ENCODE assay signal across 11 cellular contexts in the genomic region with DNA sequence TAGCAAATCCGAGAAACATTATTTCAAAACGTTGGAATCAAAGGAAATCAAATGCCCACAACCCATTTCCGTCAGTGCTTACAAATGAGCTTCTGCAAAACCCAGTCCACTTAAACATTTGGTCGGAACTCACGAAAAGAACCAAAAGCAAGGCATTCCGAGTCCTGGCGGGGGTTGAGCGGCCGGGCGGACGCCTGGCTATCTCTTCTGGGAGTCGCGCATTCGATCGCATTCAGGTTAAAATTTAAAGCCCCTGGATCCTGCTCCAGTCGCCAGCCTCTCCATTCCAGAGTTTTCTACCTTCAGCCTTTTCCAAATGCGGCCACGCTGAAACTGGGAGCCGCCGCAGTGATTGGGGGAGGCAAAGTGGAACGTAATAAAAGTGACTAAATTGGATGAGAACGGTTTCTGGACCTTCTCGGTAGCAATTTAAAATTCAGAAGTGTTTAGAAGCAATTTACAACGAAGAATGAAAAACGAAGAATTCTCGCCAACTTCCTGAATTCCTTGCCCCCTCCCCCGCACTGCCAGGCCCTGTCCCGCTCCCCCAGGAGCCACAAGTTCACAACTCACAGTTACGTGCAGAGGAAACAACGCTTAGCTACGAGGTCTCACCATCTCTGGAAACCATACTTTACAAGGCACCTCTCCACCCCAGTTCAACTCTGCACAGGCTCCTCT. TPM values are rescaled to one million over a fixed set of nuclear protein-coding genes. Genes with fewer than 3 reads are reported as not detected.
A peak's percentile ranks its signal among the peaks of the same experiment; 100 is the strongest.
DNase-seq lines count a peak whose midpoint lies in the region; ATAC-seq and TF ChIP-seq lines count a peak whose summit lies in the region.
"Had no signal": no experiment of that assay in that cellular context is flagged by ENCODE, and none has a peak within 500 bp of the region (broad histone marks: within the 10 kb centered on the region; RNA-seq: fewer than 3 reads in every experiment).

No MANE protein-coding gene starts in this region.

- peak overlapping the region; percentile 92 to 100 (median 98) for H3K27ac ChIP-seq in heart right ventricle
- peak overlapping the region; percentile 88 for H3K27ac ChIP-seq in mesendoderm (ENCODE audit: low read depth, low read length)
- H3K27ac ChIP-seq in uterus, result peak overlapping the region; percentile 99 to 100

- peak overlapping the region; percentile 84 for H3K4ac ChIP-seq in mesendoderm (ENCODE audit: low read depth, low read length)

- no peak overlapping the region for H2AK5ac ChIP-seq in mesendoderm (ENCODE audit: low read length)

- H4K8ac ChIP-seq in mesendoderm (ENCODE audit: low read depth, low read length), result no peak overlapping the region

- WGBS in heart right ventricle, 2 donors, result 2 to 5% methylated on average over 31 of the region's 31 CpGs
- WGBS in mesendoderm (ENCODE audit: extremely low coverage, insufficient coverage, low lambda C conversion rate), result no CpG with 5 or more reads among the region's 31 CpGs

- H3K4me3 ChIP-seq in heart right ventricle, result peak overlapping the region; percentile 16 to 97 (median 85)
- peak overlapping the region; percentile 99 for H3K4me3 ChIP-seq in mesendoderm (ENCODE audit: low read length)
- peak overlapping the region; percentile 89 to 96 for H3K4me3 ChIP-seq in uterus

- peaks cover 67% of the 10 kb centered on the region for H3K79me2 ChIP-seq in mesendoderm (ENCODE audit: control insufficient read depth, insufficient read depth, low read length)

- H3K18ac ChIP-seq in mesendoderm (ENCODE audit: low read length), result peak overlapping the region; percentile 98

- H3K9ac ChIP-seq in mesendoderm (ENCODE audit: low read length), result peak overlapping the region; percentile 85

- TF ChIP-seq POLR2A in uterus (IDR thresholded peaks at IDR 0.05), result peak in 1 of 2 donors; percentile 19

- H2BK15ac ChIP-seq in mesendoderm (replicated peaks; ENCODE audit: low read depth), result no peak overlapping the region

- ATAC-seq in heart right ventricle (peak in 3 of 8 donors; percentile 19 to 30 (median 24)), Right ventricle myocardium superior (ENCODE audit: poor library complexity) (no peak)

- H3K9me3 ChIP-seq in heart right ventricle (no peaks in the 10 kb centered on the region), uterus (no peaks in the 10 kb centered on the region)

- peaks cover 3% of the 10 kb centered on the region for H3K79me1 ChIP-seq in mesendoderm (ENCODE audit: low read length)

- H3K4me2 ChIP-seq in mesendoderm (ENCODE audit: low read length), result peak overlapping the region; percentile 48

- H3K27me3 ChIP-seq in heart right ventricle (peaks cover 0 to 96% (median 52%) of the 10 kb centered on the region in 7 donors), mesendoderm (ENCODE audit: insufficient read depth, low read length, poor library complexity) (peaks cover 14% of the 10 kb centered on the region), uterus (no peaks in the 10 kb centered on the region)

- TF ChIP-seq CTCF in heart right ventricle (IDR thresholded peaks at IDR 0.05), result no peak
- no peak for TF ChIP-seq CTCF in uterus (IDR thresholded peaks at IDR 0.05)

- H4K5ac ChIP-seq in mesendoderm (ENCODE audit: low read length), result peak overlapping the region; percentile 82

- H3K36me3 ChIP-seq in heart right ventricle (peaks cover 0 to 16% (median 6%) of the 10 kb centered on the region in 9 donors), mesendoderm (ENCODE audit: control insufficient read depth, insufficient read depth, low read length) (peaks cover 14% of the 10 kb centered on the region), uterus (no peaks in the 10 kb centered on the region)

- H3K56ac ChIP-seq in mesendoderm (ENCODE audit: low read length), result peak overlapping the region; percentile 94

- intact Hi-C loops in heart right ventricle (cut with DNase I), result loop anchor here in 9 of 10 donors (2.0 to 10.0 kb wide), 18 partner anchors 45 to 765 kb away; partner anchors contain the start of gene RBBP8 (in 1 of the 9)
- intact Hi-C loops in Right ventricle myocardium superior (cut with DNase I), result loop anchor here (2.0 to 10.0 kb wide), 4 partner anchors 170 to 393 kb away; no protein-coding TSS in a partner anchor
- intact Hi-C loops in uterus (cut with DNase I; ENCODE audit: low total_unique reads), result loop anchor here (10.0 kb wide), 1 partner anchor 397 kb away; no protein-coding TSS in a partner anchor

- H3K4me1 ChIP-seq in heart right ventricle, result peaks cover 0 to 43% (median 35%) of the 10 kb centered on the region in 9 donors
- H3K4me1 ChIP-seq in mesendoderm (ENCODE audit: control insufficient read depth, low read depth, low read length), result peaks cover 4% of the 10 kb centered on the region
- no peaks in the 10 kb centered on the region for H3K4me1 ChIP-seq in uterus

- peak overlapping the region; percentile 75 for H2BK5ac ChIP-seq in mesendoderm (ENCODE audit: low read length)

- peak overlapping the region; percentile 29 for H3K23ac ChIP-seq in mesendoderm (ENCODE audit: low read length)

- DNase-seq in heart right ventricle (peak; percentile 32 to 47), Right ventricle myocardium superior (no peak), ecto neural progenitor cell (ENCODE audit: low spot score) (peak; percentile 62), mesendoderm (peak; percentile 80), uterus (peak; percentile 44 to 48), NCI-H345 treated with DMSO at 0.1 percent for 48 hours (lab: John Stamatoyannopoulos, UW; ENCODE audit: unreplicated experiment) (no peak), GM19240 (ENCODE audit: insufficient read length, low spot score) (no peak), HuH-7.5 (ENCODE audit: low spot score) (no peak)
- DNase-seq: activated CD8-positive, alpha-beta memory T cell treated with anti-CD3 and anti-CD28 coated beads, Interleukin-2, amount 50 U/mL, for 4 hours; CD4-positive, alpha-beta T cell; stimulated activated CD4-positive, alpha-beta T cell treated with anti-CD3 and anti-CD28 coated beads, Interleukin-2, amount 100 ng/mL, for 24 hours had no signal

- H2BK120ac ChIP-seq in mesendoderm (ENCODE audit: low read depth, low read length), result peak overlapping the region; percentile 55

RNA-seq across cellular contexts. Expression of gene GATA6, which starts 1.8 kb away (rescaled TPM):
- total RNA-seq in heart right ventricle, result 10 to 100 TPM; 54.6 to 99.5 (median 73.4) TPM
- 10 to 100 TPM; 36.7 to 46.5 TPM for polyA plus RNA-seq in heart right ventricle
- 56.0 TPM for total RNA-seq in Right ventricle myocardium superior
- 31.4 TPM for polyA plus RNA-seq in mesendoderm (2013, experiment 1 of 2)
- 28.4 TPM for polyA plus RNA-seq in mesendoderm (2013, experiment 2 of 2)
- 10 to 100 TPM; 28.2 to 59.6 (median 39.5) TPM for total RNA-seq in uterus

Comparison
In these comparisons a context has a peak if more than half of its experiments do, and no peak if none do; other contexts are left out.
1. DNase-seq: peak in heart right ventricle (2 of 2), ecto neural progenitor cell (single experiment), mesendoderm (single experiment) and uterus (2 of 2); none in Right ventricle myocardium superior (single experiment), NCI-H345 treated with DMSO at 0.1 percent for 48 hours (single experiment), GM19240 (single experiment) and HuH-7.5 (single experiment).
2. Peak in every context shown above with its lines, with median percentiles within 50 percentile points of each other: H3K27ac ChIP-seq and H3K4me3 ChIP-seq.